8 cellular contexts compared by ENCODE assay signal in genomic region chr11:79438631-79439429, GRCh38. TPM values are rescaled to one million over a fixed set of nuclear protein-coding genes. Genes with fewer than 3 reads are reported as not detected.
DNase-seq lines count a peak whose midpoint lies in the region; ATAC-seq and TF ChIP-seq lines count a peak whose summit lies in the region.

No MANE protein-coding gene starts in this region.

- H3K4me3 ChIP-seq in AG04449 (ENCODE audit: low read depth, low read length) = peak overlapping the region; percentile 70
- H3K4me3 ChIP-seq in aorta (ENCODE audit: low read length in 2 of 2) = peak overlapping the region; percentile 42 to 75

- CTCF ChIA-PET in AG04449 (lab: Yijun Ruan, JAX) = interaction anchor here (0.7 to 2.8 kb wide), 7 partner anchors 11 to 793 kb away, joined by 3 to 22 read pairs (median 5); no protein-coding TSS in a partner anchor

- H3K27ac ChIP-seq in caudate nucleus (ENCODE audit: low read depth, low read length) (peak overlapping the region; percentile 58), aorta (ENCODE audit: low read depth in 1 of 2, low read length in 2 of 2) (peak overlapping the region in 1 of 2 donors; percentile 82)

- ATAC-seq in aorta (ENCODE audit: low FRiP score) (peak; percentile 37), HG02885 (IDR thresholded peaks at IDR 0.05; ENCODE audit: poor library complexity, unreplicated experiment) (no peak)

- POLR2A ChIA-PET in AG04449 (lab: Yijun Ruan, JAX) = interaction anchor here (0.8 to 1.2 kb wide), 2 partner anchors 24 kb away, joined by 5 to 6 read pairs; no protein-coding TSS in a partner anchor

- DNase-seq in AG04449 (ENCODE audit: low read depth, low spot score) = no peak
- peak; percentile 22 for DNase-seq in HPDE6-E6E7 (ENCODE audit: extremely low spot score)
- DNase-seq in caudate nucleus (lab: John Stamatoyannopoulos, UW) = peak in 41 of 61 donors; percentile 11 to 83 (median 53)
- peak; percentile 51 for DNase-seq in medulla oblongata (ENCODE audit: extremely low spot score)
- peak in 1 of 2 donors; percentile 53 for DNase-seq in aorta
- no peak for DNase-seq in GF-D8 (lab: John Stamatoyannopoulos, UW)
- DNase-seq in activated CD4-positive, alpha-beta T cell treated with anti-CD3 and anti-CD28 coated beads, Interleukin-2, amount 50 U/mL, for 48 hours = no peak

- no peaks in the 10 kb centered on the region for H3K4me1 ChIP-seq in aorta (ENCODE audit: control insufficient read depth in 1 of 2, insufficient read depth in 2 of 2, low read length in 2 of 2)

- no peaks in the 10 kb centered on the region for H3K9me3 ChIP-seq in aorta (ENCODE audit: control insufficient read depth, low read length)

- 2% methylated on average over 43 of the region's 43 CpGs for WGBS in aorta, 2 donors

- H3K36me3 ChIP-seq in aorta (ENCODE audit: control insufficient read depth in 1 of 2, insufficient read depth in 2 of 2, low read length in 1 of 2) = no peaks in the 10 kb centered on the region

- no peaks in the 10 kb centered on the region for H3K27me3 ChIP-seq in aorta (ENCODE audit: control insufficient read depth in 1 of 2, insufficient read depth in 2 of 2, low read length in 1 of 2)

- intact Hi-C loops in aorta (cut with DNase I) = loop anchor here (5.0 to 10.0 kb wide), 3 partner anchors 194 to 344 kb away; no protein-coding TSS in a partner anchor

- TF ChIP-seq CTCF in AG04449 (IDR thresholded peaks at IDR 0.05; ENCODE audit: insufficient read depth, low read length, missing control alignments) = no peak

RNA-seq across cellular contexts. Expression of gene TENM4, which starts 2.0 kb away (rescaled TPM):
- 1 to 10 TPM; 4.7 to 9.1 TPM for total RNA-seq in aorta
- polyA plus RNA-seq in aorta = under 1 TPM; 0.20 to 0.25 TPM

Comparison
In these comparisons a context has a peak if more than half of its experiments do, and no peak if none do; other contexts are left out.
1. DNase-seq: peak in HPDE6-E6E7 (single experiment), caudate nucleus (41 of 61) and medulla oblongata (single experiment); none in AG04449 (single experiment), GF-D8 (single experiment) and activated CD4-positive, alpha-beta T cell treated with anti-CD3 and anti-CD28 coated beads, Interleukin-2, amount 50 U/mL, for 48 hours (0 of 2).